ENCODE assay signal across 8 cellular contexts in the genomic region with DNA sequence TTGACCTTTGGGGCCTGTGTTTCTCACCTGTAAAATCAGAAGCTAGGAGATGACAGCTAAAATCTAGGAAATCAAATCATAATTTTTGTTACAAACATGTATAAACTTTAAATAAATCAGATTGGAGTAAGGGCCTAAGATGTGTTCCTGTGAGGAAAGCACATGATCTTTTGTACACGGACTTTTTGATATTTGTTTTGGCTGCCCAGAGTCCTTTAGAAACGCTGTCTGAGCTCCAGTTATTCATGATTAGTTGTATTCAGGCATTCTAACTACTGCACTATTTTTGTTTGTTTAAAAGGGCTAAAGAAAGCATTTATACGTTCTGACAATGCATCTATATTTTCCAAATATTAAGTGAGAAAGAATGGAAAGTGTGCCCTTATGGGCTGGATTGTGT.
"Had no signal": no experiment of that assay in that cellular context is flagged by ENCODE, and none has a peak within 500 bp of the region (broad histone marks: within the 10 kb centered on the region; RNA-seq: fewer than 3 reads in every experiment).

No MANE protein-coding gene starts in this region.

- H3K27ac ChIP-seq: HL-60 had no signal

- H3K27me3 Mint-ChIP-seq: IgD-negative memory B cell had no signal

- DNase-seq: IMR-90, KBM-7, KG1 had no signal

- ATAC-seq: HepG2, K562 had no signal

- H3K4me3 ChIP-seq: K562 had no signal

- H3K36me3 Mint-ChIP-seq: IgD-negative memory B cell had no signal

- H3K4me3 Mint-ChIP-seq: IgD-negative memory B cell had no signal

- H3K27ac Mint-ChIP-seq: IgD-negative memory B cell had no signal

- H3K4me1 Mint-ChIP-seq: IgD-negative memory B cell had no signal

- FAIRE-seq: HepG2, HTR-8/SVneo, K562 had no signal
